16 cellular contexts compared by ENCODE assay signal in the genomic region with DNA sequence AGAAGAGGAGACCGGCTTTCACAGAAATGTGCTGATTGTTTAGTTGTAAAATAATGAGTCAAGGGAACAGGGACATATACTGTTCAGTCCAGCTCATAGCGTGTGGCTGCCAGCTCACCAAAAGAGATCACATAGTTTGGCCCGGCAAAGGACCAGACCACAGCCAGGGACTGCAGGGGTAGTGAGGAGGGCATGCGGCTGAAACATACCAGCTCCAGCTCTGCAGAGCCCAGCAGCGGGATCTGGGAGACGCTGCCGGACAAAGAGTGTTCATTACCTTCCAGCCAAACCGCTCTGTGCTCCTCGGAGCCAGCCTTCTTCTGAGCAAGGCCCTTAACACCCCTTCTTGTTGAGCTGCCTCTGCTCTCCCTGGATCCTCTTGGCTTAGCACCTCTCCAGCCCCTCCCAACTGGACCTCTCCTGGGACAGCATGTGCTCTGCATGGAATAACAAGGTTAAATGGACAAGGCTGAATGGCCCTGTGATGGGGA.
DNase-seq lines count a peak whose midpoint lies in the region; ATAC-seq, FAIRE-seq and TF ChIP-seq lines count a peak whose summit lies in the region.
"Had no signal": no experiment of that assay in that cellular context is flagged by ENCODE, and none has a peak within 500 bp of the region (broad histone marks: within the 10 kb centered on the region; RNA-seq: fewer than 3 reads in every experiment).

No MANE protein-coding gene starts in this region.

- no peak for FAIRE-seq in kidney (lab: Jason Lieb, UNC)
- FAIRE-seq: H54 had no signal

- intact Hi-C loops in kidney (cut with DNase I), result no loop called here

- peaks cover 18% of the 10 kb centered on the region for H3F3A ChIP-seq in GM23248 (ENCODE audit: insufficient read depth)

- H3K36me3 ChIP-seq in GM23248 (ENCODE audit: low read depth), result no peaks in the 10 kb centered on the region
- H3K36me3 ChIP-seq in kidney (ENCODE audit: control insufficient read depth in 1 of 2, insufficient read depth in 2 of 2, low read length in 2 of 2), result no peaks in the 10 kb centered on the region
- no peaks in the 10 kb centered on the region for H3K36me3 ChIP-seq in thoracic aorta
- no peaks in the 10 kb centered on the region for H3K36me3 ChIP-seq in Peyer's patch
- no peaks in the 10 kb centered on the region for H3K36me3 ChIP-seq in H7 (replicated peaks; ENCODE audit: control insufficient read depth, insufficient read depth, low read length)
- H3K36me3 ChIP-seq: adrenal gland had no signal

- peak overlapping the region; percentile 81 for H3K4me2 ChIP-seq in GM23248 (ENCODE audit: unreplicated experiment)

- DNase-seq in GM23248 (peak; percentile 96), kidney (peak; percentile 39), thoracic aorta (ENCODE audit: low spot score) (peak; percentile 54), Peyer's patch (no peak), KBM-7 (no peak), H7 (no peak)
- DNase-seq: activated CD8-positive, alpha-beta memory T cell treated with anti-CD3 and anti-CD28 coated beads for 24 hours; adrenal gland; DMS53; erythroblast; left colon; NCI-H774 had no signal

- H3K9me3 ChIP-seq in GM23248 (ENCODE audit: low read depth) (no peaks in the 10 kb centered on the region), kidney (ENCODE audit: control insufficient read depth in 1 of 2, low read length in 2 of 2) (no peaks in the 10 kb centered on the region), thoracic aorta (no peaks in the 10 kb centered on the region), Peyer's patch (no peaks in the 10 kb centered on the region)
- H3K9me3 ChIP-seq: adrenal gland had no signal

- TF ChIP-seq CTCF in brain (conservative IDR thresholded peaks at IDR 0.05) (no peak), kidney (IDR thresholded peaks at IDR 0.05; ENCODE audit: borderline replicate concordance, extremely low read depth, insufficient read depth) (no peak), thoracic aorta (IDR thresholded peaks at IDR 0.05) (no peak), Peyer's patch (IDR thresholded peaks at IDR 0.05) (no peak)

- no peak for TF ChIP-seq POLR2A in Peyer's patch (IDR thresholded peaks at IDR 0.05)

- H3K4me3 Mint-ChIP-seq in brain, result peak overlapping the region in 1 of 5 experiments; percentile 35

- in situ Hi-C loops in GM23248 (cut with MboI) (no loop called here), KBM-7 (cut with MboI; ENCODE audit: low pct_unique_long_range_greater_than_20kb, low sequenced_read_pairs) (no loop called here)

- H3K4me1 Mint-ChIP-seq in brain, result peaks cover 20% of the 10 kb centered on the region

- H3K36me3 Mint-ChIP-seq in brain, result no peaks in the 10 kb centered on the region

- H3K27ac ChIP-seq in GM23248 (peak overlapping the region; percentile 94), kidney (ENCODE audit: low read depth in 2 of 2, low read length in 2 of 2) (no peak overlapping the region), thoracic aorta (peak overlapping the region; percentile 47 to 83), Peyer's patch (no peak overlapping the region)
- H3K27ac ChIP-seq: adrenal gland, parathyroid adenoma had no signal

- 1 to 3% methylated on average over 9 of the region's 9 CpGs for WGBS in GM23248 (ENCODE audit: low coverage in 1 of 2, low lambda C conversion rate in 2 of 2, missing lambda C conversion rate in 2 of 2), 2 experiments

- peak overlapping the region; percentile 82 for H3K9ac ChIP-seq in GM23248
- H3K9ac ChIP-seq in kidney (ENCODE audit: low read length in 2 of 2), result no peak overlapping the region
- H3K9ac ChIP-seq: parathyroid adenoma had no signal

- no peaks in the 10 kb centered on the region for H3K27me3 Mint-ChIP-seq in brain

- H3K79me2 ChIP-seq in GM23248 (ENCODE audit: insufficient read depth), result no peaks in the 10 kb centered on the region
- H3K79me2 ChIP-seq: parathyroid adenoma had no signal

- peaks cover 33% of the 10 kb centered on the region for H3K4me1 ChIP-seq in GM23248 (ENCODE audit: insufficient read depth)
- peaks cover 0 to 4% of the 10 kb centered on the region in 2 donors for H3K4me1 ChIP-seq in kidney (ENCODE audit: control insufficient read depth in 1 of 2, insufficient read depth in 1 of 2, low read depth in 1 of 2, low read length in 2 of 2)
- H3K4me1 ChIP-seq in thoracic aorta (ENCODE audit: control insufficient read depth in 1 of 2, low read depth in 2 of 2), result peaks cover 5 to 32% of the 10 kb centered on the region in 2 donors
- H3K4me1 ChIP-seq in Peyer's patch, result peaks cover 0 to 3% (median 0%) of the 10 kb centered on the region in 4 donors
- H3K4me1 ChIP-seq: adrenal gland, parathyroid adenoma had no signal

- no peaks in the 10 kb centered on the region for H4K20me1 ChIP-seq in GM23248 (ENCODE audit: insufficient read depth)

- H3K4me3 ChIP-seq in GM23248, result peak overlapping the region; percentile 55
- H3K4me3 ChIP-seq in kidney (ENCODE audit: low read length in 2 of 2), result no peak overlapping the region
- peak overlapping the region; percentile 46 for H3K4me3 ChIP-seq in thoracic aorta
- H3K4me3 ChIP-seq in Peyer's patch, result no peak overlapping the region
- no peak overlapping the region for H3K4me3 ChIP-seq in H7 (ENCODE audit: insufficient read depth, low read depth, low read length)
- H3K4me3 ChIP-seq: adrenal gland had no signal

- H3K9me3 Mint-ChIP-seq in brain, result peaks cover 0 to 3% (median 0%) of the 10 kb centered on the region in 5 experiments

- ATAC-seq in thoracic aorta (ENCODE audit: insufficient number of reproducible peaks, low FRiP score, low read depth), result peak; percentile 92
- ATAC-seq in GM18909 (IDR thresholded peaks at IDR 0.05; ENCODE audit: poor library complexity, unreplicated experiment), result no peak
- ATAC-seq: left colon had no signal

- no peaks in the 10 kb centered on the region for H3K27me3 ChIP-seq in GM23248 (replicated peaks; ENCODE audit: insufficient read depth)
- no peaks in the 10 kb centered on the region for H3K27me3 ChIP-seq in thoracic aorta (replicated peaks; ENCODE audit: insufficient read depth)
- no peaks in the 10 kb centered on the region for H3K27me3 ChIP-seq in Peyer's patch
- no peaks in the 10 kb centered on the region for H3K27me3 ChIP-seq in H7 (ENCODE audit: control insufficient read depth, insufficient read depth, low read length)
- H3K27me3 ChIP-seq: adrenal gland had no signal

- peak overlapping the region in 3 of 5 experiments; percentile 2 to 86 (median 18) for H3K27ac Mint-ChIP-seq in brain

- H2AFZ ChIP-seq in GM23248, result peak overlapping the region; percentile 81
- H2AFZ ChIP-seq: parathyroid adenoma had no signal

- no peaks in the 10 kb centered on the region for H3K9me2 ChIP-seq in GM23248 (ENCODE audit: insufficient read depth)

Comparison
In these comparisons a context has a peak if more than half of its experiments do, and no peak if none do; other contexts are left out.
1. DNase-seq: peak in GM23248 (single experiment), kidney (single experiment) and thoracic aorta (single experiment); none in Peyer's patch (0 of 3), KBM-7 (single experiment) and H7 (single experiment).
2. H3K27ac ChIP-seq: peak in GM23248 (single experiment) and thoracic aorta (2 of 2); none in kidney (0 of 2) and Peyer's patch (0 of 4).
3. H3K4me3 ChIP-seq: peak in GM23248 (single experiment) and thoracic aorta (single experiment); none in kidney (0 of 2), Peyer's patch (0 of 4) and H7 (single experiment).